Comparison of ENCODE assay signal across 9 cellular contexts in the genomic region with DNA sequence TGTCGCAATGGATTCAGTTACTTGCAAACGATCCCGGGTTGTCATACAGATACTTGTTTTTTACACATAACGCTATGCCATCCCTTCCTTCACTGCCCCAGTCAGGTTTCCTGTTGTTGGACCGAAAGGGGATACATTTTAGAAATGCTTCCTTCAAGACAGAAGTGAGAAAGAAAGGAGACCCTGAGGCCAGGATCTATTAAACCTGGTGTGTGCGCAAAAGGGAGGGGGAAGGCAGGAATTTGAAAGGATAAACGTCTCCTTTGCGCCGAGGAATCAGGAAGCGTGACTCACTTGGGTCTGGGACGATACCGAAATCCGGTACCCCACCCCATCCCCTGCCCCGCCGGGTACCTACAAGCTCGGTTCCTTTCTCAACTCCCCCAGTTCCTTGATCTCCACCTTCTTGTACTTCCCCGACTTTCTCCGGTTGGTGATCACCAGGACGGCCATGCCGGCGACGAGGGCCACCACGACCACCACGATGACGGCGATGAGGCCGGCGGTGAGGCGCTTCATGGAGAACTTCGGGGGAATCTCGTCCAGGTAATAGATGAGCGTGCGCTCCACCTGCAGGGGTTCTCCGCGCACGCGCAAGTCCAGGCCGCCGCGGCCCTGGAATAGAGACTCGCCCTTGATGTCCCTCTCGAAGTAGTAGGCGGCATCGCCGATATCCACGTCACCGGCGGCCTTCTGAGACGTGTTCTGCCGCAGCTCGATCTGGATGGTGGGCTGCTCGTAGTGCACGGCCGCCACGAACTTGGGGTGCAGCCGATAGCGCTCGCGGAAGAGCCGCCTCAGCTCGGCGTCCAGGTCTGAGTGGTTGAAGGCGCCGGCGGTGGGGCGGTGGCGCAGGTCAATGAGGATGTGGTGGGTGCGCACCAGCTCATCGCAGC. TPM values are rescaled to one million over a fixed set of nuclear protein-coding genes. Genes with fewer than 3 reads are reported as not detected.
DNase-seq lines count a peak whose midpoint lies in the region; ATAC-seq and TF ChIP-seq lines count a peak whose summit lies in the region.
"Had no signal": no experiment of that assay in that cellular context is flagged by ENCODE, and none has a peak within 500 bp of the region (broad histone marks: within the 10 kb centered on the region; RNA-seq: fewer than 3 reads in every experiment).

No MANE protein-coding gene starts in this region.

- no peak overlapping the region for H3K23ac ChIP-seq in mesendoderm (ENCODE audit: low read length)

- H2AK5ac ChIP-seq in mesendoderm (ENCODE audit: low read length), result no peak overlapping the region

- H3K4me2 ChIP-seq in mesendoderm (ENCODE audit: low read length), result no peak overlapping the region

- H3K27ac Mint-ChIP-seq in CD4-positive, alpha-beta T cell, result no peak overlapping the region
- no peak overlapping the region for H3K27ac Mint-ChIP-seq in T-cell
- H3K27ac Mint-ChIP-seq: activated naive CD4-positive, alpha-beta T cell treated with anti-CD3 and anti-CD28 coated beads, Interleukin-2, amount 50 U/mL, for 72 hours had no signal

- no peak overlapping the region for H3K18ac ChIP-seq in mesendoderm (ENCODE audit: low read length)

- WGBS in esophagus, 2 donors, result 11 to 17% methylated on average over 68 to 69 of the region's 69 CpGs
- no CpG with 5 or more reads among the region's 69 CpGs for WGBS in mesendoderm (ENCODE audit: extremely low coverage, insufficient coverage, low lambda C conversion rate)

- H3K4me3 ChIP-seq in esophagus (ENCODE audit: low read depth in 1 of 2, low read length in 2 of 2), result peak overlapping the region; percentile 64 to 84
- no peak overlapping the region for H3K4me3 ChIP-seq in mesendoderm (ENCODE audit: low read length)

- H2BK120ac ChIP-seq in mesendoderm (ENCODE audit: low read depth, low read length), result no peak overlapping the region

- H2BK5ac ChIP-seq in mesendoderm (ENCODE audit: low read length), result no peak overlapping the region

- no peak overlapping the region for H4K8ac ChIP-seq in mesendoderm (ENCODE audit: low read depth, low read length)

- no peaks in the 10 kb centered on the region for H3K36me3 Mint-ChIP-seq in CD4-positive, alpha-beta T cell (ENCODE audit: low read depth)
- no peaks in the 10 kb centered on the region for H3K36me3 Mint-ChIP-seq in T-cell

- H3K9me3 ChIP-seq in CD4-positive, alpha-beta T cell (ENCODE audit: control insufficient read depth, low read length), result no peaks in the 10 kb centered on the region
- peaks cover 0 to 4% of the 10 kb centered on the region in 2 donors for H3K9me3 ChIP-seq in esophagus (ENCODE audit: control insufficient read depth in 2 of 2, insufficient read depth in 1 of 2, low read depth in 1 of 2, low read length in 1 of 2)

- no peaks in the 10 kb centered on the region for H3K36me3 ChIP-seq in esophagus (ENCODE audit: control insufficient read depth in 2 of 2, insufficient read depth in 2 of 2, low read length in 1 of 2)
- no peaks in the 10 kb centered on the region for H3K36me3 ChIP-seq in mesendoderm (ENCODE audit: control insufficient read depth, insufficient read depth, low read length)

- intact Hi-C loops in CD4-positive, alpha-beta T cell (cut with DNase I, micrococcal nuclease), result no loop called here

- H3K27me3 ChIP-seq in CD4-positive, alpha-beta T cell (ENCODE audit: control insufficient read depth, insufficient read depth, low read length), result peaks cover 50% of the 10 kb centered on the region
- no peaks in the 10 kb centered on the region for H3K27me3 ChIP-seq in esophagus (ENCODE audit: control insufficient read depth in 1 of 2, insufficient read depth in 2 of 2, low read length in 2 of 2)
- H3K27me3 ChIP-seq in mesendoderm (ENCODE audit: insufficient read depth, low read length, poor library complexity), result peaks cover 4% of the 10 kb centered on the region

- no peak overlapping the region for H2BK15ac ChIP-seq in mesendoderm (replicated peaks; ENCODE audit: low read depth)

- peaks cover 82% of the 10 kb centered on the region for H3K27me3 Mint-ChIP-seq in CD4-positive, alpha-beta T cell
- peaks cover 61 to 64% of the 10 kb centered on the region in 2 donors for H3K27me3 Mint-ChIP-seq in T-cell

- no peaks in the 10 kb centered on the region for H3K9me3 Mint-ChIP-seq in CD4-positive, alpha-beta T cell
- no peaks in the 10 kb centered on the region for H3K9me3 Mint-ChIP-seq in T-cell
- H3K9me3 Mint-ChIP-seq: activated naive CD4-positive, alpha-beta T cell treated with anti-CD3 and anti-CD28 coated beads, Interleukin-2, amount 50 U/mL, for 72 hours had no signal

- DNase-seq in CD4-positive, alpha-beta T cell, result peak in 1 of 10 experiments; percentile 3
- DNase-seq in T-cell (peak in 3 of 34 experiments; percentile 2 to 13 (median 10)), omental fat pad (ENCODE audit: low spot score) (no peak), NCI-H526 treated with DMSO at 0.1 percent for 48 hours (lab: John Stamatoyannopoulos, UW) (no peak), C1 segment of cervical spinal cord (lab: John Stamatoyannopoulos, UW) (no peak), mesendoderm (no peak)

- no peak for TF ChIP-seq CTCF in CD4-positive, alpha-beta T cell (IDR thresholded peaks at IDR 0.05)
- no peak for TF ChIP-seq CTCF in omental fat pad (IDR thresholded peaks at IDR 0.05)

- no peaks in the 10 kb centered on the region for H3K79me2 ChIP-seq in mesendoderm (ENCODE audit: control insufficient read depth, insufficient read depth, low read length)

- H3K4me1 Mint-ChIP-seq in CD4-positive, alpha-beta T cell (ENCODE audit: low read depth), result peaks cover 33% of the 10 kb centered on the region
- peaks cover 22 to 34% (median 34%) of the 10 kb centered on the region in 3 donors for H3K4me1 Mint-ChIP-seq in T-cell

- no peaks in the 10 kb centered on the region for H3K79me1 ChIP-seq in mesendoderm (ENCODE audit: low read length)

- POLR2A ChIA-PET in CD4-positive, alpha-beta T cell (lab: Charles Lee), result no interaction called here
- POLR2A ChIA-PET in T-cell (lab: Charles Lee), result no interaction called here

- H3K4ac ChIP-seq in mesendoderm (ENCODE audit: low read depth, low read length), result no peak overlapping the region

- no peak overlapping the region for H4K5ac ChIP-seq in mesendoderm (ENCODE audit: low read length)

- no peak overlapping the region for H3K56ac ChIP-seq in mesendoderm (ENCODE audit: low read length)

- H3K4me1 ChIP-seq in esophagus (ENCODE audit: control insufficient read depth in 2 of 2, insufficient read depth in 2 of 2, low read length in 1 of 2), result peaks cover 0 to 5% of the 10 kb centered on the region in 2 donors
- H3K4me1 ChIP-seq in mesendoderm (ENCODE audit: control insufficient read depth, low read depth, low read length), result peaks cover 2% of the 10 kb centered on the region

- no peak overlapping the region for H3K27ac ChIP-seq in CD4-positive, alpha-beta T cell (ENCODE audit: low read depth, low read length)
- H3K27ac ChIP-seq in esophagus (ENCODE audit: low read depth in 2 of 2, low read length in 1 of 2), result peak overlapping the region; percentile 95 to 96
- no peak overlapping the region for H3K27ac ChIP-seq in mesendoderm (ENCODE audit: low read depth, low read length)

- no peak for ATAC-seq in CD4-positive, alpha-beta T cell (ENCODE audit: poor library complexity)
- no peak for ATAC-seq in T-cell (replicated peaks in 1 of 4)
- ATAC-seq in omental fat pad (ENCODE audit: low FRiP score), result peak; percentile 28
- no peak for ATAC-seq in GM21737 (IDR thresholded peaks at IDR 0.05; ENCODE audit: unreplicated experiment)

- H3K4me3 Mint-ChIP-seq in CD4-positive, alpha-beta T cell, result peak overlapping the region; percentile 8
- peak overlapping the region; percentile 70 to 76 (median 70) for H3K4me3 Mint-ChIP-seq in T-cell

- H3K9ac ChIP-seq in mesendoderm (ENCODE audit: low read length), result no peak overlapping the region

- CTCF ChIA-PET in CD4-positive, alpha-beta T cell (lab: Charles Lee), result interaction anchor here (0.6 kb wide), 1 partner anchor 30 kb away, joined by 3 read pairs; a partner anchor contains a TSS
- CTCF ChIA-PET in T-cell (lab: Charles Lee), result no interaction called here

RNA-seq across cellular contexts. Expression of a gene that starts 1.0 kb away (rescaled TPM):
- under 1 TPM; 0.36 TPM for total RNA-seq in CD4-positive, alpha-beta T cell
- under 1 TPM in 3 of 5 donors, not detected in 2; 0.16 to 0.38 (median 0.25) TPM for total RNA-seq in T-cell
- polyA plus RNA-seq in esophagus, result 1,000 to 10,000 TPM in 1 of 2 donors, 100 to 1,000 TPM in 1; 946 to 1,164 TPM
- total RNA-seq in omental fat pad, result 1 to 10 TPM in 2 of 4 donors, under 1 TPM in 2; 0.88 to 2.7 (median 1.1) TPM
- polyA plus RNA-seq in mesendoderm (2013, experiment 1 of 2), result 2.0 TPM
- polyA plus RNA-seq in mesendoderm (2013, experiment 2 of 2), result 2.3 TPM

RNA-seq across cellular contexts. Expression of a gene that starts 29.6 kb away (rescaled TPM):
- 10 to 100 TPM; 23.7 to 27.7 TPM for total RNA-seq in CD4-positive, alpha-beta T cell
- total RNA-seq in T-cell (10 to 100 TPM; 31.3 to 50.4 (median 43.9) TPM), omental fat pad (10 to 100 TPM; 13.8 to 23.2 (median 20.3) TPM)
- polyA plus RNA-seq in esophagus, result 10 to 100 TPM; 10.6 to 19.5 TPM
- 8.7 TPM for polyA plus RNA-seq in mesendoderm (2013, experiment 1 of 2)
- polyA plus RNA-seq in mesendoderm (2013, experiment 2 of 2), result 9.5 TPM

Comparison
In these comparisons a context has a peak if more than half of its experiments do, and no peak if none do; other contexts are left out.
1. H3K27ac ChIP-seq: peak in esophagus (2 of 2); none in CD4-positive, alpha-beta T cell (single experiment) and mesendoderm (single experiment).